ENCODE assay signal across 17 cellular contexts in the genomic region with DNA sequence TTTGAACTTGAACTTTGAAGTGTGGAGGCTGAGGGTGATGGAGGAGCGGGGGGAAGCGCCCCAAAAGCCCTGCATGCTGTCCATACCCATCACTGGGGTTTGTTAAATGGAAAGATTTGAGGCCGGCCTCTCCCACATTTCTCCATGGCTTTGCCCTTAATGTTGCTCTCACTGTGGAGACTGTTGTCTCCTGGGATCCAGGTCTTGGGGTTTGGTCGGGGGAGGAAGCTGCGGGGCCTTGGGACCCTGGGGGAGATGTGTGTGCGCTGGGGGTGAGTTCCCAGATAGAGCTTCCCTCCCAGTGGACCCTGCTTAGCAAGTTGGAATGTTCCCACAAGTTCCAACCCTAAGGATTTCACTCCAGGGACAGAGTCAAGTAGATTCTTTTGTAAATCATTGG. TPM values are rescaled to one million over a fixed set of nuclear protein-coding genes. Genes with fewer than 3 reads are reported as not detected.
A peak's percentile ranks its signal among the peaks of the same experiment; 100 is the strongest.
DNase-seq lines count a peak whose midpoint lies in the region; ATAC-seq, FAIRE-seq and TF ChIP-seq lines count a peak whose summit lies in the region.
"Had no signal": no experiment of that assay in that cellular context is flagged by ENCODE, and none has a peak within 500 bp of the region (broad histone marks: within the 10 kb centered on the region; RNA-seq: fewer than 3 reads in every experiment).

No MANE protein-coding gene starts in this region.

- H3K9me2 ChIP-seq in SK-N-SH = no peaks in the 10 kb centered on the region

- BruUV-seq in HepG2 (replicated peaks; lab: Mats Ljungman, UMichigan) = TSS peak; percentile 43

- 90% methylated on average over 4 of the region's 6 CpGs for WGBS in SK-N-SH (ENCODE audit: low lambda C conversion rate)
- 88% methylated on average over 4 of the region's 6 CpGs for WGBS in HepG2 (ENCODE audit: low lambda C conversion rate)
- no CpG with 5 or more reads among the region's 6 CpGs for WGBS in right lobe of liver (ENCODE audit: insufficient coverage, low coverage, low lambda C conversion rate, missing lambda C conversion rate)

- H3K79me2 ChIP-seq in SK-N-SH (ENCODE audit: insufficient read depth) (no peaks in the 10 kb centered on the region), HepG2 (ENCODE audit: insufficient read depth, low read length) (no peaks in the 10 kb centered on the region)

- H3K27ac ChIP-seq in SK-N-SH (ENCODE audit: low read depth in 2 of 2, low read length in 1 of 2) (no peak overlapping the region), HepG2 (ENCODE audit: extremely low read length, insufficient read depth, low read length) (no peak overlapping the region), right lobe of liver (no peak overlapping the region)
- H3K27ac ChIP-seq: 22Rv1 had no signal

- no peak overlapping the region for H2AFZ ChIP-seq in SK-N-SH (ENCODE audit: low read depth)
- H2AFZ ChIP-seq in HepG2 (ENCODE audit: low read length) = no peak overlapping the region

- TF ChIP-seq EP300 in SK-N-SH (IDR thresholded peaks at IDR 0.05; ENCODE audit: borderline replicate concordance in 1 of 2, low read depth in 1 of 2, low read length in 1 of 2) = no peak
- no peak for TF ChIP-seq EP300 in HepG2 (IDR thresholded peaks at IDR 0.05; ENCODE audit: low read depth in 2 of 2, low read length in 2 of 2)
- no peak for TF ChIP-seq EP300 in HepG2 (CRISPR knock-in tag; IDR thresholded peaks at IDR 0.05; ENCODE audit: borderline replicate concordance)

- POLR2A ChIA-PET in SK-N-SH (lab: Yijun Ruan, JAX) (no interaction called here), HepG2 (lab: Yijun Ruan, JAX) (interaction anchor here (1.1 kb wide), 1 partner anchor 131 kb away, joined by 3 read pairs; no protein-coding TSS in a partner anchor)

- no peaks in the 10 kb centered on the region for H3K9me3 Mint-ChIP-seq in nephron
- H3K9me3 Mint-ChIP-seq in activated T-helper 2 cell treated with anti-CD3 and anti-CD28 coated beads, Interferon-gamma antibody, Interleukin-2, Interleukin-4, amounts not matched to agents 10 μg/mL and 5 μg/mL and 100 μg/mL, durations not matched to agents 14 hours and 24 hours and 36 hours = no peaks in the 10 kb centered on the region

- CTCF ChIA-PET in SK-N-SH (lab: Yijun Ruan, JAX) = interaction anchor here (0.7 to 17.5 kb wide), 12 partner anchors 9 to 791 kb away, joined by 3 to 605 read pairs (median 12); partner anchors contain the start of gene WNT5B
- CTCF ChIA-PET in HepG2 (lab: Yijun Ruan, JAX; ENCODE audit: low intra/inter-chr PET ratio, low total read pairs) = interaction anchor here (0.8 to 1.6 kb wide), 2 partner anchors 82 to 140 kb away, joined by 3 to 7 read pairs; no protein-coding TSS in a partner anchor

- H3K4me1 Mint-ChIP-seq in nephron = peaks cover 37% of the 10 kb centered on the region
- peaks cover 25% of the 10 kb centered on the region for H3K4me1 Mint-ChIP-seq in activated T-helper 2 cell treated with anti-CD3 and anti-CD28 coated beads, Interferon-gamma antibody, Interleukin-2, Interleukin-4, amounts not matched to agents 10 μg/mL and 5 μg/mL and 100 μg/mL, durations not matched to agents 14 hours and 24 hours and 36 hours (ENCODE audit: low read depth)

- intact Hi-C loops in HepG2 (cut with micrococcal nuclease; ENCODE audit: unreplicated experiment) (loop anchor here (5.0 kb wide), 1 partner anchor 100 kb away; the partner anchor contains the start of gene ADIPOR2), right lobe of liver (cut with DNase I) (loop anchor here (5.0 to 10.0 kb wide), 2 partner anchors 140 to 242 kb away; no protein-coding TSS in a partner anchor)
- intact Hi-C loops in activated T-helper 2 cell treated with anti-CD3 and anti-CD28 coated beads, Interferon-gamma antibody, Interleukin-2, Interleukin-4, amounts not matched to agents 10 μg/mL and 5 μg/mL and 100 μg/mL, durations not matched to agents 14 hours and 24 hours and 36 hours (cut with micrococcal nuclease) = no loop called here

- FAIRE-seq in HepG2 (lab: Jason Lieb, UNC) = no peak
- FAIRE-seq: H1, K562, RCC 7860 had no signal

- H3K4me3 ChIP-seq in SK-N-SH (ENCODE audit: low read depth in 2 of 2, low read length in 1 of 2) (no peak overlapping the region), HepG2 (replicated peaks in 1 of 3; ENCODE audit: insufficient read depth in 1 of 3, low read depth in 2 of 3, low read length in 3 of 3) (no peak overlapping the region), right lobe of liver (no peak overlapping the region)
- H3K4me3 ChIP-seq: K562 had no signal

- ATAC-seq in SK-N-SH treated with all-trans-retinoic acid at 6 μM for 48 hours (no peak), HepG2 (no peak), right lobe of liver (no peak)
- ATAC-seq: K562 had no signal

- peaks cover 5% of the 10 kb centered on the region for H3K36me3 Mint-ChIP-seq in nephron (ENCODE audit: low read depth)
- peaks cover 2% of the 10 kb centered on the region for H3K36me3 Mint-ChIP-seq in activated T-helper 2 cell treated with anti-CD3 and anti-CD28 coated beads, Interferon-gamma antibody, Interleukin-2, Interleukin-4, amounts not matched to agents 10 μg/mL and 5 μg/mL and 100 μg/mL, durations not matched to agents 14 hours and 24 hours and 36 hours (ENCODE audit: low read depth)

- in situ Hi-C loops in HepG2 (cut with HindIII; ENCODE audit: extremely low pct_ligation_motif_present, low pct_unique_long_range_greater_than_20kb) = loop anchor here (5.0 kb wide), 2 partner anchors 140 to 145 kb away; no protein-coding TSS in a partner anchor

- H3K4me3 Mint-ChIP-seq in nephron = peak overlapping the region in 1 of 3 experiments; percentile 35
- no peak overlapping the region for H3K4me3 Mint-ChIP-seq in activated T-helper 2 cell treated with anti-CD3 and anti-CD28 coated beads, Interferon-gamma antibody, Interleukin-2, Interleukin-4, amounts not matched to agents 10 μg/mL and 5 μg/mL and 100 μg/mL, durations not matched to agents 14 hours and 24 hours and 36 hours (ENCODE audit: low read depth)

- no peaks in the 10 kb centered on the region for H3K27me3 ChIP-seq in SK-N-SH (ENCODE audit: insufficient read depth)
- H3K27me3 ChIP-seq in HepG2 (ENCODE audit: control insufficient read depth in 1 of 2, insufficient read depth in 2 of 2, low read length in 2 of 2) = no peaks in the 10 kb centered on the region
- no peaks in the 10 kb centered on the region for H3K27me3 ChIP-seq in right lobe of liver

- H3K27ac Mint-ChIP-seq in nephron = peak overlapping the region in 2 of 3 experiments; percentile 35 to 43
- H3K27ac Mint-ChIP-seq in activated T-helper 2 cell treated with anti-CD3 and anti-CD28 coated beads, Interferon-gamma antibody, Interleukin-2, Interleukin-4, amounts not matched to agents 10 μg/mL and 5 μg/mL and 100 μg/mL, durations not matched to agents 14 hours and 24 hours and 36 hours = no peak overlapping the region

- H3F3A ChIP-seq in SK-N-SH (replicated peaks; ENCODE audit: insufficient read depth) = peaks cover 10% of the 10 kb centered on the region

- H3K9me3 ChIP-seq in SK-N-SH (no peaks in the 10 kb centered on the region), HepG2 (ENCODE audit: low read length) (no peaks in the 10 kb centered on the region), right lobe of liver (no peaks in the 10 kb centered on the region)

- H3K4me1 ChIP-seq in SK-N-SH (ENCODE audit: control insufficient read depth in 1 of 2, insufficient read depth in 2 of 2, low read depth in 1 of 2, low read length in 1 of 2) (peaks cover 0 to 18% of the 10 kb centered on the region in 2 experiments; a peak in 1 of 4 replicates), HepG2 (ENCODE audit: insufficient read depth, low read length) (peaks cover 19% of the 10 kb centered on the region; the same call in 1 of the 2 replicates), right lobe of liver (peaks cover 0 to 11% (median 0%) of the 10 kb centered on the region in 4 donors)

- H4K20me1 ChIP-seq in SK-N-SH (ENCODE audit: insufficient read depth) = no peaks in the 10 kb centered on the region
- H4K20me1 ChIP-seq in HepG2 (ENCODE audit: insufficient read depth, low read length) = no peaks in the 10 kb centered on the region

- H3K4me2 ChIP-seq in SK-N-SH (no peak overlapping the region), HepG2 (ENCODE audit: low read depth, low read length) (no peak overlapping the region)

- TF ChIP-seq RAD21 in SK-N-SH (IDR thresholded peaks at IDR 0.05; ENCODE audit: low read length) (no peak), HepG2 (CRISPR knock-in tag; IDR thresholded peaks at IDR 0.05) (no peak)

- no peak overlapping the region for H3K9ac ChIP-seq in SK-N-SH
- H3K9ac ChIP-seq in HepG2 (ENCODE audit: insufficient read depth, low read depth, low read length) = no peak overlapping the region

- peaks cover 4% of the 10 kb centered on the region for H3K27me3 Mint-ChIP-seq in nephron (ENCODE audit: low read depth)
- no peaks in the 10 kb centered on the region for H3K27me3 Mint-ChIP-seq in activated T-helper 2 cell treated with anti-CD3 and anti-CD28 coated beads, Interferon-gamma antibody, Interleukin-2, Interleukin-4, amounts not matched to agents 10 μg/mL and 5 μg/mL and 100 μg/mL, durations not matched to agents 14 hours and 24 hours and 36 hours (ENCODE audit: low read depth)

- no peak for TF ChIP-seq POLR2A in HepG2 (IDR thresholded peaks at IDR 0.05; ENCODE audit: insufficient read depth in 1 of 2, low read depth in 2 of 2, low read length in 2 of 2)
- no peak for TF ChIP-seq POLR2A in right lobe of liver (IDR thresholded peaks at IDR 0.05)

- TF ChIP-seq CTCF in SK-N-SH (IDR thresholded peaks at IDR 0.05) = no peak
- TF ChIP-seq CTCF in HepG2 (CRISPR knock-in tag; IDR thresholded peaks at IDR 0.05) = no peak
- no peak for TF ChIP-seq CTCF in right lobe of liver (IDR thresholded peaks at IDR 0.05)
- TF ChIP-seq CTCF in nephron (IDR thresholded peaks at IDR 0.05; ENCODE audit: unreplicated experiment in 3 of 3) = no peak

- H3K36me3 ChIP-seq in SK-N-SH (replicated peaks in 1 of 2; ENCODE audit: control insufficient read depth in 1 of 2, insufficient read depth in 2 of 2, low read length in 1 of 2) (peaks cover 0 to 3% of the 10 kb centered on the region in 2 experiments), HepG2 (replicated peaks in 1 of 2; ENCODE audit: control insufficient read depth in 1 of 2, insufficient read depth in 2 of 2, low read length in 2 of 2) (peaks cover 0 to 13% of the 10 kb centered on the region in 2 experiments; a peak in 2 of 5 replicates), right lobe of liver (no peaks in the 10 kb centered on the region)

- DNase-seq in SK-N-SH = peak; percentile 7
- DNase-seq in HepG2 (ENCODE audit: low spot score) = no peak
- no peak for DNase-seq in right lobe of liver
- no peak for DNase-seq in AML-193 (lab: John Stamatoyannopoulos, UW)
- no peak for DNase-seq in activated T-helper 2 cell treated with anti-CD3 and anti-CD28 coated beads, Interferon-gamma antibody, Interleukin-2, Interleukin-4, amounts not matched to agents 10 μg/mL and 5 μg/mL and 100 μg/mL, durations not matched to agents 14 hours and 24 hours and 36 hours (ENCODE audit: low spot score)
- DNase-seq in NCI-H446 (lab: John Stamatoyannopoulos, UW) = no peak
- DNase-seq: GF-D8, NCI-H1417, NCI-H187 treated with DMSO at 0.1 percent for 48 hours, NCI-H69 had no signal

RNA-seq across cellular contexts. Expression of gene LRTM2, which starts 28.0 kb away (rescaled TPM):
- polyA plus RNA-seq in SK-N-SH (2012; rRNA removed) (not detected in 2 replicates), HepG2 (2011; rRNA removed) (0.09 and 0.17 TPM in 2 replicates)
- polyA plus RNA-seq in SK-N-SH (2012; cell fraction: cytosol; rRNA removed) = not detected in 2 replicates
- polyA plus RNA-seq in SK-N-SH (2012; cell fraction: nucleus; rRNA removed) = 0.07 TPM in 1 of 2 replicates, not detected in the other
- total RNA-seq in HepG2 (2016; rRNA removed; fragmentation: Illumina TruSeq; extraction: Trizol) (not detected in 2 replicates), right lobe of liver (not detected)
- not detected in 2 replicates for total RNA-seq in HepG2 (2016; cell fraction: cytosol; rRNA removed; fragmentation: Illumina TruSeq; extraction: Trizol; ENCODE audit: low read depth)
- not detected in 2 replicates for total RNA-seq in HepG2 (2016; cell fraction: insoluble cytoplasmic fraction; rRNA removed; fragmentation: Illumina TruSeq; extraction: Trizol)
- total RNA-seq in HepG2 (2016; cell fraction: membrane; rRNA removed; fragmentation: Illumina TruSeq; extraction: Trizol) = not detected in 2 replicates
- total RNA-seq in HepG2 (2016; cell fraction: nucleus; rRNA removed; fragmentation: Illumina TruSeq; extraction: Trizol) = not detected in 2 replicates
- 0.09 TPM in 2 replicates for polyA plus RNA-seq in HepG2 (2011; cell fraction: cytosol; rRNA removed)
- 0.39 and 0.76 TPM in 2 replicates for polyA plus RNA-seq in HepG2 (2011; cell fraction: nucleus; rRNA removed)
- 0.16 and 0.17 TPM in 2 replicates for polyA plus RNA-seq in HepG2 (2012)
- polyA plus RNA-seq in HepG2 (2016; cell fraction: cytosol; fragmentation: Illumina TruSeq; extraction: Trizol; ENCODE audit: low read depth) = not detected in 2 replicates
- not detected in 2 replicates for polyA plus RNA-seq in HepG2 (2016; cell fraction: insoluble cytoplasmic fraction; fragmentation: Illumina TruSeq; extraction: Trizol; ENCODE audit: low read depth)
- polyA plus RNA-seq in HepG2 (2016; cell fraction: membrane; fragmentation: Illumina TruSeq; extraction: Trizol; ENCODE audit: low read depth) = not detected in 2 replicates
- not detected in 2 replicates for polyA plus RNA-seq in HepG2 (2016; cell fraction: nucleus; fragmentation: Illumina TruSeq; extraction: Trizol; ENCODE audit: insufficient read depth, low read depth)
- polyA minus RNA-seq in HepG2 (2011; rRNA and poly(A)+ RNA removed; ENCODE audit: low replicate concordance) = 0.40 TPM in 1 of 2 replicates, not detected in the other
- polyA minus RNA-seq in HepG2 (2011; cell fraction: cytosol; rRNA and poly(A)+ RNA removed) = not detected in 2 replicates
- polyA minus RNA-seq in HepG2 (2011; cell fraction: nucleus; rRNA and poly(A)+ RNA removed) = not detected in 2 replicates
- total RNA-seq in activated T-helper 2 cell treated with anti-CD3 and anti-CD28 coated beads, Interferon-gamma antibody, Interleukin-2, Interleukin-4, amounts not matched to agents 10 μg/mL and 5 μg/mL and 100 μg/mL, durations not matched to agents 14 hours and 24 hours and 36 hours = 0.07 and 0.09 TPM in 2 replicates
- total RNA-seq: H1, K562 had no signal
- polyA plus RNA-seq: BJ had no signal
